In genomic region chr4:6962211-6963041, GRCh38 we compare ENCODE assay signal across 11 cellular contexts. TPM values are rescaled to one million over a fixed set of nuclear protein-coding genes. Genes with fewer than 3 reads are reported as not detected.
DNase-seq lines count a peak whose midpoint lies in the region; ATAC-seq and TF ChIP-seq lines count a peak whose summit lies in the region.
"Had no signal": no experiment of that assay in that cellular context is flagged by ENCODE, and none has a peak within 500 bp of the region (broad histone marks: within the 10 kb centered on the region; RNA-seq: fewer than 3 reads in every experiment).

No MANE protein-coding gene starts in this region.

- peaks cover 48% of the 10 kb centered on the region for H3K4me1 Mint-ChIP-seq in nephron progenitor cell
- H3K4me1 Mint-ChIP-seq in activated CD8-positive, alpha-beta T cell treated with anti-CD3 and anti-CD28 coated beads, Interleukin-2, amount 10 ng/mL, durations not matched to agents 7 days and 5 days (ENCODE audit: low read depth) = peaks cover 9% of the 10 kb centered on the region

- DNase-seq in COR-L47 (lab: John Stamatoyannopoulos, UW) (peak; percentile 84), NCI-H2029 treated with DMSO at 0.1 percent for 48 hours (lab: John Stamatoyannopoulos, UW) (peak; percentile 5), nephron progenitor cell (no peak), thyroid gland (no peak)
- no peak for DNase-seq in stimulated activated CD4-positive, alpha-beta T cell treated with anti-CD3 and anti-CD28 coated beads, Interleukin-2, amount 100 ng/mL, for 24 hours
- no peak for DNase-seq in activated CD8-positive, alpha-beta T cell treated with anti-CD3 and anti-CD28 coated beads, Interleukin-2, amount 10 ng/mL, durations not matched to agents 7 days and 5 days
- DNase-seq: activated CD8-positive, alpha-beta memory T cell treated with anti-CD3 and anti-CD28 coated beads, Interleukin-2, amount 50 U/mL, for 48 hours; kidney glomerular epithelial cell had no signal

- H3K4me3 ChIP-seq in ectodermal cell (ENCODE audit: insufficient read depth, low read depth, low read length) = no peak overlapping the region
- no peak overlapping the region for H3K4me3 ChIP-seq in thyroid gland (replicated peaks in 1 of 3)
- H3K4me3 ChIP-seq: ascending aorta had no signal

- TF ChIP-seq POLR2A in thyroid gland (IDR thresholded peaks at IDR 0.05) = no peak

- CTCF ChIA-PET in activated CD8-positive, alpha-beta T cell treated with anti-CD3 and anti-CD28 coated beads, Interleukin-2, amount 10 ng/mL, durations not matched to agents 7 days and 5 days (lab: Charles Lee) = interaction anchor here (1.1 to 2.0 kb wide), 3 partner anchors 12 to 89 kb away, joined by 3 to 7 read pairs (median 7); no protein-coding TSS in a partner anchor

- H3K4me1 ChIP-seq in ectodermal cell (ENCODE audit: control insufficient read depth, insufficient read depth, low read length) (peaks cover 30% of the 10 kb centered on the region), thyroid gland (no peaks in the 10 kb centered on the region)
- H3K4me1 ChIP-seq: ascending aorta had no signal

- TF ChIP-seq CTCF in nephron progenitor cell (IDR thresholded peaks at IDR 0.05) (no peak), thyroid gland (IDR thresholded peaks at IDR 0.05) (no peak)

- no peak overlapping the region for H3K4me3 Mint-ChIP-seq in nephron progenitor cell
- no peak overlapping the region for H3K4me3 Mint-ChIP-seq in activated CD8-positive, alpha-beta T cell treated with anti-CD3 and anti-CD28 coated beads, Interleukin-2, amount 10 ng/mL, durations not matched to agents 7 days and 5 days

- H3K27me3 ChIP-seq in ectodermal cell (ENCODE audit: control insufficient read depth, insufficient read depth, low read length, poor library complexity, severe bottlenecking) (no peaks in the 10 kb centered on the region), thyroid gland (no peaks in the 10 kb centered on the region)
- H3K27me3 ChIP-seq: ascending aorta had no signal

- POLR2A ChIA-PET in activated CD8-positive, alpha-beta T cell treated with anti-CD3 and anti-CD28 coated beads, Interleukin-2, amount 10 ng/mL, durations not matched to agents 7 days and 5 days (lab: Charles Lee) = interaction anchor here (0.5 kb wide), 1 partner anchor 206 kb away, joined by 3 read pairs; no protein-coding TSS in a partner anchor

- H3K9me3 ChIP-seq in ectodermal cell (ENCODE audit: control insufficient read depth, low read length) (no peaks in the 10 kb centered on the region), thyroid gland (no peaks in the 10 kb centered on the region)
- H3K9me3 ChIP-seq: ascending aorta had no signal

- H3K36me3 Mint-ChIP-seq in nephron progenitor cell (ENCODE audit: low read depth) = no peaks in the 10 kb centered on the region
- peaks cover 4% of the 10 kb centered on the region for H3K36me3 Mint-ChIP-seq in activated CD8-positive, alpha-beta T cell treated with anti-CD3 and anti-CD28 coated beads, Interleukin-2, amount 10 ng/mL, durations not matched to agents 7 days and 5 days (ENCODE audit: low read depth)

- intact Hi-C loops in thyroid gland (cut with DNase I) = no loop called here

- H3K27ac Mint-ChIP-seq in nephron progenitor cell = peak overlapping the region; percentile 59
- H3K27ac Mint-ChIP-seq in activated CD8-positive, alpha-beta T cell treated with anti-CD3 and anti-CD28 coated beads, Interleukin-2, amount 10 ng/mL, durations not matched to agents 7 days and 5 days = no peak overlapping the region

- peaks cover 2% of the 10 kb centered on the region for H3K27me3 Mint-ChIP-seq in nephron progenitor cell (ENCODE audit: low read depth, poor library complexity)
- no peaks in the 10 kb centered on the region for H3K27me3 Mint-ChIP-seq in activated CD8-positive, alpha-beta T cell treated with anti-CD3 and anti-CD28 coated beads, Interleukin-2, amount 10 ng/mL, durations not matched to agents 7 days and 5 days (ENCODE audit: low read depth)

- no peaks in the 10 kb centered on the region for H3K9me3 Mint-ChIP-seq in nephron progenitor cell
- no peaks in the 10 kb centered on the region for H3K9me3 Mint-ChIP-seq in activated CD8-positive, alpha-beta T cell treated with anti-CD3 and anti-CD28 coated beads, Interleukin-2, amount 10 ng/mL, durations not matched to agents 7 days and 5 days (ENCODE audit: insufficient read depth)

- no peaks in the 10 kb centered on the region for H3K36me3 ChIP-seq in ectodermal cell (ENCODE audit: control insufficient read depth, insufficient read depth, low read length)
- no peaks in the 10 kb centered on the region for H3K36me3 ChIP-seq in thyroid gland
- H3K36me3 ChIP-seq: ascending aorta had no signal

- peak overlapping the region; percentile 86 for H3K27ac ChIP-seq in ectodermal cell (ENCODE audit: insufficient read depth, low read depth, low read length, poor library complexity, severe bottlenecking)
- H3K27ac ChIP-seq in thyroid gland = no peak overlapping the region
- H3K27ac ChIP-seq: ascending aorta had no signal

- WGBS in ectodermal cell, 2 experiments = 37 to 38% methylated on average over 17 of the region's 17 CpGs
- 90 to 93% methylated on average over 14 to 17 of the region's 17 CpGs for WGBS in thyroid gland, 2 donors

- ATAC-seq in GM18868 (IDR thresholded peaks at IDR 0.05; ENCODE audit: unreplicated experiment) = no peak
- no peak for ATAC-seq in activated CD8-positive, alpha-beta T cell treated with anti-CD3 and anti-CD28 coated beads, Interleukin-2, amount 10 ng/mL, durations not matched to agents 7 days and 5 days

RNA-seq across cellular contexts. Expression of gene TBC1D14, which starts 52.8 kb away (rescaled TPM):
- polyA plus RNA-seq in ectodermal cell (2013, experiment 1 of 4) = 57.5 TPM
- 59.8 TPM for polyA plus RNA-seq in ectodermal cell (2013, experiment 2 of 4)
- 43.5 TPM for polyA plus RNA-seq in ectodermal cell (2013, experiment 3 of 4)
- 43.4 TPM for polyA plus RNA-seq in ectodermal cell (2013, experiment 4 of 4)
- total RNA-seq in activated CD8-positive, alpha-beta T cell treated with anti-CD3 and anti-CD28 coated beads, Interleukin-2, amount 10 ng/mL, durations not matched to agents 7 days and 5 days = 10 to 100 TPM; 39.4 to 39.8 TPM
- 10 to 100 TPM; 39.8 to 47.0 (median 46.0) TPM for total RNA-seq in thyroid gland

Comparison
In these comparisons a context has a peak if more than half of its experiments do, and no peak if none do; other contexts are left out.
1. DNase-seq: peak in COR-L47 (single experiment) and NCI-H2029 treated with DMSO at 0.1 percent for 48 hours (single experiment); none in nephron progenitor cell (single experiment), stimulated activated CD4-positive, alpha-beta T cell treated with anti-CD3 and anti-CD28 coated beads, Interleukin-2, amount 100 ng/mL, for 24 hours (0 of 2), activated CD8-positive, alpha-beta T cell treated with anti-CD3 and anti-CD28 coated beads, Interleukin-2, amount 10 ng/mL, durations not matched to agents 7 days and 5 days (single experiment) and thyroid gland (0 of 2).